22 cellular contexts compared by ENCODE assay signal in genomic region chr6:17839526-17839925, GRCh38.
"Had no signal": no experiment of that assay in that cellular context is flagged by ENCODE, and none has a peak within 500 bp of the region (broad histone marks: within the 10 kb centered on the region; RNA-seq: fewer than 3 reads in every experiment).

No MANE protein-coding gene starts in this region.

- H3K4me1 Mint-ChIP-seq: central memory CD8-positive, alpha-beta T cell; naive B cell; nephron; stimulated activated naive B cell treated with anti-CD40 and anti-IgM and Interleukin-4, amounts not matched to agents 10 μg/mL and 1 μg/mL and 100 μg/mL, for 72 hours; stimulated activated naive CD8-positive, alpha-beta T cell treated with anti-CD3 and anti-CD28 coated beads, Interleukin-15, amount 100 ng/mL, for 72 hours had no signal

- DNase-seq: cortex of kidney; effector memory CD8-positive, alpha-beta T cell; esophagus squamous epithelium; foreskin fibroblast; hippocampal formation; left ventricle myocardium inferior; mesendoderm; naive B cell; posterior cingulate gyrus; sigmoid colon; stimulated activated CD4-positive, alpha-beta T cell treated with anti-CD3 and anti-CD28 coated beads, Interleukin-2, amount 100 ng/mL, for 24 hours; stimulated activated CD4-positive, alpha-beta T cell treated with anti-CD3 and anti-CD28 coated beads, Interleukin-4, amount 100 ng/mL, for 4 hours; stimulated activated naive B cell treated with anti-CD40 and anti-IgM and Interleukin-4, amounts not matched to agents 10 μg/mL and 1 μg/mL and 100 μg/mL, for 72 hours; stimulated activated naive CD8-positive, alpha-beta T cell treated with anti-CD3 and anti-CD28 coated beads, Interleukin-15, amount 100 ng/mL, for 72 hours; trophoblast cell had no signal

- H3K27ac Mint-ChIP-seq: effector memory CD8-positive, alpha-beta T cell; naive B cell; nephron; stimulated activated naive B cell treated with anti-CD40 and anti-IgM and Interleukin-4, amounts not matched to agents 10 μg/mL and 1 μg/mL and 100 μg/mL, for 72 hours; stimulated activated naive CD8-positive, alpha-beta T cell treated with anti-CD3 and anti-CD28 coated beads, Interleukin-15, amount 100 ng/mL, for 72 hours had no signal

- H3K27me3 ChIP-seq: esophagus squamous epithelium, gastroesophageal sphincter, neutrophil, right atrium auricular region, sigmoid colon had no signal

- H3K9me3 Mint-ChIP-seq: central memory CD8-positive, alpha-beta T cell; effector memory CD8-positive, alpha-beta T cell; naive B cell; nephron; stimulated activated naive B cell treated with anti-CD40 and anti-IgM and Interleukin-4, amounts not matched to agents 10 μg/mL and 1 μg/mL and 100 μg/mL, for 72 hours; stimulated activated naive CD8-positive, alpha-beta T cell treated with anti-CD3 and anti-CD28 coated beads, Interleukin-15, amount 100 ng/mL, for 72 hours had no signal

- H3K27ac ChIP-seq: esophagus squamous epithelium, gastroesophageal sphincter, left ventricle myocardium inferior, neutrophil, right atrium auricular region, sigmoid colon, skin epidermis had no signal

- H3K9me3 ChIP-seq: esophagus squamous epithelium, gastroesophageal sphincter, left ventricle myocardium inferior, neutrophil, right atrium auricular region, sigmoid colon had no signal

- H3K4me1 ChIP-seq: esophagus squamous epithelium, gastroesophageal sphincter, sigmoid colon had no signal

- H3K4me3 Mint-ChIP-seq: central memory CD8-positive, alpha-beta T cell; effector memory CD8-positive, alpha-beta T cell; naive B cell; nephron; stimulated activated naive B cell treated with anti-CD40 and anti-IgM and Interleukin-4, amounts not matched to agents 10 μg/mL and 1 μg/mL and 100 μg/mL, for 72 hours; stimulated activated naive CD8-positive, alpha-beta T cell treated with anti-CD3 and anti-CD28 coated beads, Interleukin-15, amount 100 ng/mL, for 72 hours had no signal

- ATAC-seq: effector memory CD8-positive, alpha-beta T cell; gastroesophageal sphincter; stimulated activated naive B cell treated with anti-CD40 and anti-IgM and Interleukin-4, amounts not matched to agents 10 μg/mL and 1 μg/mL and 100 μg/mL, for 72 hours; stimulated activated naive CD8-positive, alpha-beta T cell treated with anti-CD3 and anti-CD28 coated beads, Interleukin-15, amount 100 ng/mL, for 72 hours had no signal

- H3K4me3 ChIP-seq: esophagus squamous epithelium, gastroesophageal sphincter, left ventricle myocardium inferior, lung, right atrium auricular region, sigmoid colon, skin epidermis had no signal

- H3K27me3 Mint-ChIP-seq: naive B cell; stimulated activated naive B cell treated with anti-CD40 and anti-IgM and Interleukin-4, amounts not matched to agents 10 μg/mL and 1 μg/mL and 100 μg/mL, for 72 hours had no signal
